ENCODE assay signal across 12 cellular contexts in the genomic region with DNA sequence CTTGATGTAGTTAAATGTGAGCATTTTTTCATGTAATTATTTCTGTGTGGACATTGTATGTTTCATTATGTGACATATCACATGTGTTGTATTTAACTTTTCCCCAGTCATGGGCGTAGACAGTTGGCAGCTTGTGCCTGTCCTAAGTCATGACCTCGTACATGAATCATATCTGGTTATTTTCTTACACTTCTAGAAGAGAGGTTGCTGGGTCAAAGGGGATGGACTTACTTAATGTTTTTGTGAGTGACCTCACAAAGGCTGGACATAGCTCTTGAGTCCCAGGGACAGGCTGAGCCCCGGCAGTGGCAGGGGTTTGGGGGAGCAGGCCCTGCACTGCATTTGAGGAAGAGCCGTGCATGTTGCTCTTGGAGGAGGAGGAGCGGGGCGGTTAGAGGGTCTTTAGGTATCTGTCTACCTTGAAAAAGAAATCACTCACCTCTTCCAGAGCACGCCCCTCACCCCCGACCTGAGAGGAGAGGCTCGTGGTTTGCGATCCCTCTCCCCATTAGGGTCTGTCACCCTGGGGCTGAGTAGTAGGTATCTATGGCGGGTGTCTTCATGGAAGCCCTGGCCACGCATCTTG. TPM values are rescaled to one million over a fixed set of nuclear protein-coding genes. Genes with fewer than 3 reads are reported as not detected.
DNase-seq lines count a peak whose midpoint lies in the region; ATAC-seq and TF ChIP-seq lines count a peak whose summit lies in the region.
"Had no signal": no experiment of that assay in that cellular context is flagged by ENCODE, and none has a peak within 500 bp of the region (broad histone marks: within the 10 kb centered on the region; RNA-seq: fewer than 3 reads in every experiment).

No MANE protein-coding gene starts in this region.

- TF ChIP-seq EP300 in transverse colon (IDR thresholded peaks at IDR 0.05; ENCODE audit: low read depth), result no peak

- H3K36me3 ChIP-seq in MG63, result peaks cover 64% of the 10 kb centered on the region
- peaks cover 0 to 29% (median 12%) of the 10 kb centered on the region in 4 donors for H3K36me3 ChIP-seq in transverse colon

- intact Hi-C loops in transverse colon (cut with DNase I; ENCODE audit: low total_unique reads), result no loop called here

- peaks cover 0 to 32% (median 2%) of the 10 kb centered on the region in 4 donors for H3K4me1 ChIP-seq in transverse colon
- H3K4me1 ChIP-seq: colonic mucosa had no signal

- TF ChIP-seq CTCF in coronary artery (IDR thresholded peaks at IDR 0.05), result no peak
- TF ChIP-seq CTCF in transverse colon (IDR thresholded peaks at IDR 0.05), result no peak

- 87% methylated on average over 12 of the region's 12 CpGs; no CpG with 5 or more reads in 1 of the 2 donors for WGBS in transverse colon (ENCODE audit: low coverage in 1 of 2), 2 donors

- no peak for TF ChIP-seq POLR2A in transverse colon (IDR thresholded peaks at IDR 0.05)

- H3K27me3 ChIP-seq in MG63 (no peaks in the 10 kb centered on the region), transverse colon (no peaks in the 10 kb centered on the region)
- H3K27me3 ChIP-seq: colonic mucosa, Peyer's patch had no signal

- no peak for ATAC-seq in GM18511 (IDR thresholded peaks at IDR 0.05; ENCODE audit: unreplicated experiment)

- H3K27ac ChIP-seq in coronary artery (peak overlapping the region; percentile 48 to 87), transverse colon (peak overlapping the region in 3 of 4 donors; percentile 12 to 62 (median 36))
- H3K27ac ChIP-seq: colonic mucosa had no signal

- DNase-seq in MG63, result peak; percentile 62
- DNase-seq in coronary artery (ENCODE audit: low spot score), result no peak
- peak; percentile 43 to 85 for DNase-seq in lung microvascular endothelial cell (ENCODE audit: low read depth in 2 of 2)
- DNase-seq in transverse colon, result no peak
- DNase-seq in NCI-H2107 treated with DMSO at 0.1 percent for 48 hours (lab: John Stamatoyannopoulos, UW; ENCODE audit: unreplicated experiment), result no peak
- DNase-seq in stimulated activated CD4-positive, alpha-beta T cell treated with anti-CD3 and anti-CD28 coated beads, Interleukin-1b, Interleukin-23, amount 100 ng/mL, for 48 hours, result no peak
- DNase-seq in COR-L47 (lab: John Stamatoyannopoulos, UW), result no peak
- DNase-seq: colonic mucosa; Peyer's patch; stimulated activated naive CD4-positive, alpha-beta T cell had no signal

- in situ Hi-C loops in transverse colon (cut with MboI; ENCODE audit: low pct_ligation_motif_present in 1 of 4, low pct_unique_long_range_greater_than_20kb in 1 of 4, low sequenced_read_pairs in 3 of 4), result no loop called here

- H3K9me3 ChIP-seq in MG63 (no peaks in the 10 kb centered on the region), transverse colon (no peaks in the 10 kb centered on the region)
- H3K9me3 ChIP-seq: colonic mucosa, Peyer's patch had no signal

- H3K4me3 ChIP-seq in MG63 (no peak overlapping the region), coronary artery (peak overlapping the region; percentile 25), transverse colon (no peak overlapping the region)
- H3K4me3 ChIP-seq: colonic mucosa, Peyer's patch, skin epidermis had no signal

RNA-seq across cellular contexts. Expression of a gene that starts 16.4 kb away (rescaled TPM):
- 63.6 and 66.8 TPM in 2 replicates for total RNA-seq in MG63 (2014; rRNA removed; shearing (Covaris generic); ENCODE audit: low replicate concordance)
- total RNA-seq in lung microvascular endothelial cell (36.2 and 48.8 TPM in 2 replicates), transverse colon (100 to 1,000 TPM in 1 of 4 donors, 10 to 100 TPM in 3; 40.8 to 131 (median 76.6) TPM)

Comparison
In these comparisons a context has a peak if more than half of its experiments do, and no peak if none do; other contexts are left out.
1. DNase-seq: peak in MG63 (single experiment) and lung microvascular endothelial cell (2 of 2); none in coronary artery (single experiment), transverse colon (single experiment), NCI-H2107 treated with DMSO at 0.1 percent for 48 hours (single experiment), stimulated activated CD4-positive, alpha-beta T cell treated with anti-CD3 and anti-CD28 coated beads, Interleukin-1b, Interleukin-23, amount 100 ng/mL, for 48 hours (single experiment) and COR-L47 (single experiment).